ENCODE assay signal across 8 cellular contexts in genomic region chr9:89405832-89406231, GRCh38.
DNase-seq lines count a peak whose midpoint lies in the region; ATAC-seq, FAIRE-seq and TF ChIP-seq lines count a peak whose summit lies in the region.

No MANE protein-coding gene starts in this region.

- H3K9me3 ChIP-seq in DOHH2 (ENCODE audit: control insufficient read depth, insufficient read depth, low read length): no peaks in the 10 kb centered on the region

- in situ Hi-C loops in G401 (cut with HindIII; ENCODE audit: low sequenced_read_pairs): no loop called here

- TF ChIP-seq CTCF in DOHH2 (IDR thresholded peaks at IDR 0.05; ENCODE audit: low read depth, low read length, poor library complexity, severe bottlenecking): no peak
- no peak for TF ChIP-seq CTCF in D721Med (IDR thresholded peaks at IDR 0.05; ENCODE audit: insufficient read depth, missing control alignments)

- no peak overlapping the region for H3K4me3 ChIP-seq in DOHH2 (ENCODE audit: low read length)

- H3K9me2 ChIP-seq in DOHH2 (replicated peaks; ENCODE audit: control insufficient read depth, low read length): no peaks in the 10 kb centered on the region

- H3F3A ChIP-seq in DOHH2 (ENCODE audit: control insufficient read depth, insufficient read depth): no peaks in the 10 kb centered on the region

- peak; percentile 49 for ATAC-seq in GM19463 (IDR thresholded peaks at IDR 0.05; ENCODE audit: unreplicated experiment)
- peak; percentile 38 for ATAC-seq in HG03520 (IDR thresholded peaks at IDR 0.05; ENCODE audit: unreplicated experiment)
- peak; percentile 66 for ATAC-seq in left ventricle myocardium superior

- no peaks in the 10 kb centered on the region for H3K36me3 ChIP-seq in DOHH2 (ENCODE audit: control insufficient read depth, low read length)

- peak; percentile 61 for DNase-seq in left ventricle myocardium superior
- DNase-seq in activated gamma-delta T cell treated with Interleukin-2 at 50 U/mL for 16 hours: no peak
- DNase-seq in D721Med (ENCODE audit: insufficient read length, low spot score): no peak
- DNase-seq in G401 (ENCODE audit: low spot score): no peak
- DNase-seq in DMS153 treated with DMSO at 0.1 percent for 48 hours (lab: John Stamatoyannopoulos, UW; ENCODE audit: unreplicated experiment): no peak

- H3K4me2 ChIP-seq in DOHH2 (ENCODE audit: low read length): peak overlapping the region; percentile 22; the same call in 1 of the 2 replicates

- peaks cover 19% of the 10 kb centered on the region for H3K4me1 ChIP-seq in DOHH2 (ENCODE audit: control insufficient read depth, low read length)

- H3K79me2 ChIP-seq in DOHH2 (ENCODE audit: control insufficient read depth, low read length): no peaks in the 10 kb centered on the region

- intact Hi-C loops in left ventricle myocardium superior (cut with micrococcal nuclease): no loop called here

- FAIRE-seq in D721Med (lab: Jason Lieb, UNC): no peak

- no peaks in the 10 kb centered on the region for H3K27me3 ChIP-seq in DOHH2 (ENCODE audit: control insufficient read depth, low read length)

- no peak overlapping the region for H3K27ac ChIP-seq in DOHH2 (ENCODE audit: low read depth, low read length)

- peaks cover 7% of the 10 kb centered on the region; the same call in 1 of the 2 replicates for H4K20me1 ChIP-seq in DOHH2 (ENCODE audit: control insufficient read depth, insufficient read depth, low read depth, low read length)
